12 cellular contexts compared by ENCODE assay signal in the genomic region with DNA sequence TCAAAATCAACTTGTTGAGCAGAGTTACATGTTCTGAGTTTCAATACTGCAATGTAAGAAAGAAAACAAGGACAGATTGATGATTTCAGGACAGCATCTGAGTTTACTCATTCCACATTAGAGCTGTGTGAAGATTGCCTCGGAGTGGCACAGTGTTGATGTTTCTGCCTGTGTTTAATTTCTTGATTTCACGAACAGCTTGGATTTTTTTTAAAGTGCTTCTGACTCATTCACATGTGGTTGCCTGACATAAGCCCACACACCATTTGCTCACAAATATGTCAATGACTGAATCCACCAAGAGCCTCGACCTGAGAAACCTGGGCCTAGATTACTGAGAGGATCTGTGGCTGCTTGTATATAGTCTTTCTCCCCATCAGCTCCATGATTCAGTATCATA.
DNase-seq lines count a peak whose midpoint lies in the region; ATAC-seq and TF ChIP-seq lines count a peak whose summit lies in the region.
"Had no signal": no experiment of that assay in that cellular context is flagged by ENCODE, and none has a peak within 500 bp of the region (broad histone marks: within the 10 kb centered on the region; RNA-seq: fewer than 3 reads in every experiment).

No MANE protein-coding gene starts in this region.

- no peaks in the 10 kb centered on the region for H3K27me3 Mint-ChIP-seq in CD4-positive, alpha-beta T cell

- no peaks in the 10 kb centered on the region for H3K27me3 ChIP-seq in CD4-positive, alpha-beta T cell (ENCODE audit: control insufficient read depth, insufficient read depth, low read length)

- CTCF ChIA-PET in CD4-positive, alpha-beta T cell (lab: Charles Lee): no interaction called here

- H3K9me3 Mint-ChIP-seq in CD4-positive, alpha-beta T cell: no peaks in the 10 kb centered on the region

- H3K27ac Mint-ChIP-seq in CD4-positive, alpha-beta T cell: no peak overlapping the region

- ATAC-seq in HG03025 (IDR thresholded peaks at IDR 0.05; ENCODE audit: low FRiP score, unreplicated experiment) (no peak), HG02571 (IDR thresholded peaks at IDR 0.05; ENCODE audit: unreplicated experiment) (no peak)
- ATAC-seq in CD4-positive, alpha-beta T cell (ENCODE audit: poor library complexity): no peak
- ATAC-seq: A549 had no signal

- H3K4me1 Mint-ChIP-seq in CD4-positive, alpha-beta T cell (ENCODE audit: low read depth): no peaks in the 10 kb centered on the region

- H3K4me3 ChIP-seq in epithelial cell of proximal tubule (ENCODE audit: low read depth, low read length) (no peak overlapping the region), retinal pigment epithelial cell (ENCODE audit: low read length) (no peak overlapping the region)
- H3K4me3 ChIP-seq: A549 had no signal

- POLR2A ChIA-PET in CD4-positive, alpha-beta T cell (lab: Charles Lee): no interaction called here

- H3K36me3 Mint-ChIP-seq in CD4-positive, alpha-beta T cell (ENCODE audit: low read depth): no peaks in the 10 kb centered on the region

- no peaks in the 10 kb centered on the region for H3K9me3 ChIP-seq in CD4-positive, alpha-beta T cell (ENCODE audit: control insufficient read depth, low read length)
- H3K9me3 ChIP-seq: A549 had no signal

- DNase-seq in NCI-H524 (lab: John Stamatoyannopoulos, UW): peak; percentile 8 to 72
- DNase-seq in NCI-H524 treated with DMSO at 0.1 percent for 48 hours (lab: John Stamatoyannopoulos, UW): no peak
- DNase-seq in NCI-H2171 treated with DMSO at 0.1 percent for 48 hours (lab: John Stamatoyannopoulos, UW): peak; percentile 74
- peak; percentile 51 for DNase-seq in epithelial cell of proximal tubule (ENCODE audit: low read depth)
- DNase-seq in retinal pigment epithelial cell (ENCODE audit: low read depth): peak; percentile 90
- DNase-seq in CD4-positive, alpha-beta T cell: no peak
- DNase-seq: activated T-cell treated with anti-CD3 and anti-CD28 coated beads, Interleukin-2, amount 50 U/mL, for 48 hours; effector CD4-positive, alpha-beta T cell; T1000 had no signal

- H3K27ac ChIP-seq in CD4-positive, alpha-beta T cell (ENCODE audit: low read depth, low read length): no peak overlapping the region
- H3K27ac ChIP-seq: A549 had no signal

- intact Hi-C loops in CD4-positive, alpha-beta T cell (cut with DNase I, micrococcal nuclease): no loop called here

- no peak overlapping the region for H3K4me3 Mint-ChIP-seq in CD4-positive, alpha-beta T cell

- TF ChIP-seq CTCF in epithelial cell of proximal tubule (conservative IDR thresholded peaks at IDR 0.05; ENCODE audit: low read depth, low read length) (no peak), retinal pigment epithelial cell (conservative IDR thresholded peaks at IDR 0.05; ENCODE audit: low read depth, low read length) (no peak)
- TF ChIP-seq CTCF in CD4-positive, alpha-beta T cell (IDR thresholded peaks at IDR 0.05): no peak

Comparison
In these comparisons a context has a peak if more than half of its experiments do, and no peak if none do; other contexts are left out.
1. DNase-seq: peak in NCI-H524 (2 of 2), NCI-H2171 treated with DMSO at 0.1 percent for 48 hours (single experiment), epithelial cell of proximal tubule (single experiment) and retinal pigment epithelial cell (single experiment); none in NCI-H524 treated with DMSO at 0.1 percent for 48 hours (single experiment) and CD4-positive, alpha-beta T cell (0 of 10).